ENCODE assay signal across 35 cellular contexts in the genomic region with DNA sequence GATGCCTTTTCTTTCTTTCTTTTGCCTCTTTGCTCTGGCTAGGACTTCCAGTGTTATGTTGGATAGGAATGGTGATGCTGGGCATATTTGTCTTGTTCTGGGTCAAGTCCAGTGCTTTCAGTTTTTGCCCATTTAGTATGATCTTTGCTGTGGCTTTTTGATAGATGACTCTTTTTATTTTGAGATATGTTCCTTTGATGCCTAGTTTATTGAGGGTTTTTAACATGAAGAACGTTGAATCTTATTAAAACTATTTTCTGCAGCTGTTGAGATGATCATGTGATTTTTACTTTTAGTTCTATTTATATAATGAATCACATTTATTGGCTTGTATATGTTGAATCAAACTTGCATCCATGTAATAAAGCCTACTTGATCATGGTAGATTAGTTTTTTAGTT.
"Had no signal": no experiment of that assay in that cellular context is flagged by ENCODE, and none has a peak within 500 bp of the region (broad histone marks: within the 10 kb centered on the region; RNA-seq: fewer than 3 reads in every experiment).

No MANE protein-coding gene starts in this region.

- DNase-seq: Karpas-422, Kasumi-1, MG63, MM.1S, MV-4-11, NCI-H1048, NCI-H1092, NCI-H1092 treated with DMSO at 0.1 percent for 48 hours, NCI-H1105, NCI-H1105 treated with DMSO at 0.1 percent for 48 hours, NCI-H1417, NCI-H1417 treated with DMSO at 0.1 percent for 48 hours, NCI-H1436, NCI-H1436 treated with DMSO at 0.1 percent for 48 hours, NCI-H146, NCI-H1694, NCI-H1694 treated with DMSO at 0.1 percent for 48 hours, NCI-H187, NCI-H187 treated with DMSO at 0.1 percent for 48 hours, NCI-H1930, NCI-H2029, NCI-H2029 treated with DMSO at 0.1 percent for 48 hours, NCI-H2081, NCI-H2081 treated with DMSO at 0.1 percent for 48 hours, NCI-H2107, NCI-H2171, NCI-H2171 treated with DMSO at 0.1 percent for 48 hours, NCI-H2227 treated with DMSO at 0.1 percent for 48 hours, NCI-H226, NCI-H345, NCI-H446, NCI-H446 treated with DMSO at 0.1 percent for 48 hours, NCI-H510A, NCI-H510A treated with DMSO at 0.1 percent for 48 hours had no signal

- H3K9ac ChIP-seq: KMS-11 had no signal

- H3K27me3 ChIP-seq: MG63 had no signal

- H3K4me3 ChIP-seq: MG63 had no signal

- H3K36me3 ChIP-seq: MG63 had no signal

- H3K27ac ChIP-seq: KMS-11 had no signal

- H3K9me3 ChIP-seq: MG63 had no signal

- H3K4me2 ChIP-seq: KMS-11 had no signal
